ENCODE assay signal across 20 cellular contexts in genomic region chr6:75130784-75131183, GRCh38.
DNase-seq lines count a peak whose midpoint lies in the region; ATAC-seq and TF ChIP-seq lines count a peak whose summit lies in the region.
"Had no signal": no experiment of that assay in that cellular context is flagged by ENCODE, and none has a peak within 500 bp of the region (broad histone marks: within the 10 kb centered on the region; RNA-seq: fewer than 3 reads in every experiment).

No MANE protein-coding gene starts in this region.

- H3K27me3 ChIP-seq in osteoblast (ENCODE audit: insufficient read depth, low read length): no peaks in the 10 kb centered on the region
- H3K27me3 ChIP-seq: hepatocyte had no signal

- H3K4me3 ChIP-seq in AG09309 (ENCODE audit: control insufficient read depth, low read depth, low read length): no peak overlapping the region
- no peak overlapping the region for H3K4me3 ChIP-seq in osteoblast (ENCODE audit: insufficient read depth, low read length)
- H3K4me3 ChIP-seq: GM12878, hepatocyte had no signal

- peaks cover 3% of the 10 kb centered on the region for H3K4me1 ChIP-seq in osteoblast (ENCODE audit: insufficient read depth, low read length)
- H3K4me1 ChIP-seq: Caco-2 had no signal

- no peak for ATAC-seq in HG03354 (IDR thresholded peaks at IDR 0.05; ENCODE audit: poor library complexity, severe bottlenecking, unreplicated experiment)
- ATAC-seq: GM12878; stimulated activated naive CD8-positive, alpha-beta T cell treated with anti-CD3 and anti-CD28 coated beads, Interleukin-15, amount 100 ng/mL, for 72 hours had no signal

- TF ChIP-seq CTCF in AG09309 (IDR thresholded peaks at IDR 0.05; ENCODE audit: control insufficient read depth, insufficient read depth, low read depth, low read length, missing control alignments) (no peak), osteoblast (IDR thresholded peaks at IDR 0.05; ENCODE audit: extremely low read depth, low read depth, low read length) (no peak)

- no peak overlapping the region for H3K4me2 ChIP-seq in osteoblast (ENCODE audit: insufficient read depth, low read length)
- H3K4me2 ChIP-seq: hepatocyte had no signal

- no peak overlapping the region for H2AFZ ChIP-seq in osteoblast (ENCODE audit: low read length)
- H2AFZ ChIP-seq: hepatocyte had no signal

- DNase-seq in AG09309 (ENCODE audit: low read depth): peak; percentile 64
- peak; percentile 12 for DNase-seq in NCI-H226
- peak; percentile 85 for DNase-seq in fibroblast of gingiva (ENCODE audit: low read depth)
- DNase-seq in osteoblast (ENCODE audit: insufficient read length, low spot score, missing footprints): no peak
- no peak for DNase-seq in LoVo (ENCODE audit: low spot score)
- no peak for DNase-seq in NCI-H1048 (lab: John Stamatoyannopoulos, UW)
- DNase-seq in SIG-M5 treated with dmso at 0.1 percent for 504 hours (lab: John Stamatoyannopoulos, UW; ENCODE audit: unreplicated experiment): no peak
- DNase-seq: activated CD4-positive, alpha-beta T cell treated with anti-CD3 and anti-CD28 coated beads for 48 hours; activated CD8-positive, alpha-beta memory T cell treated with anti-CD3 and anti-CD28 coated beads, Interleukin-2, amount 50 U/mL, for 48 hours; activated gamma-delta T cell; AML-193; Caco-2; NCI-H1092 treated with DMSO at 0.1 percent for 48 hours; NCI-H82; retina; stimulated activated naive CD8-positive, alpha-beta T cell treated with anti-CD3 and anti-CD28 coated beads, Interleukin-15, amount 100 ng/mL, for 72 hours had no signal

- no peaks in the 10 kb centered on the region for H3K79me2 ChIP-seq in osteoblast (ENCODE audit: insufficient read depth, low read length)
- H3K79me2 ChIP-seq: hepatocyte had no signal

- H3K27ac ChIP-seq in osteoblast (ENCODE audit: low read depth, low read length): peak overlapping the region; percentile 25
- H3K27ac ChIP-seq: hepatocyte, HL-60 had no signal

- peaks cover 6% of the 10 kb centered on the region for H4K20me1 ChIP-seq in osteoblast (ENCODE audit: insufficient read depth, low read length)

- H3K36me3 ChIP-seq in osteoblast (ENCODE audit: insufficient read depth, low read length): peaks cover 100% of the 10 kb centered on the region

- H3K9me3 ChIP-seq in osteoblast (ENCODE audit: low read depth, low read length): no peaks in the 10 kb centered on the region
- H3K9me3 ChIP-seq: Caco-2 had no signal

Comparison
In these comparisons a context has a peak if more than half of its experiments do, and no peak if none do; other contexts are left out.
1. DNase-seq: peak in AG09309 (single experiment), NCI-H226 (single experiment) and fibroblast of gingiva (single experiment); none in osteoblast (single experiment), LoVo (single experiment), NCI-H1048 (single experiment) and SIG-M5 treated with dmso at 0.1 percent for 504 hours (single experiment).